Comparison of ENCODE assay signal across 24 cellular contexts in the genomic region with DNA sequence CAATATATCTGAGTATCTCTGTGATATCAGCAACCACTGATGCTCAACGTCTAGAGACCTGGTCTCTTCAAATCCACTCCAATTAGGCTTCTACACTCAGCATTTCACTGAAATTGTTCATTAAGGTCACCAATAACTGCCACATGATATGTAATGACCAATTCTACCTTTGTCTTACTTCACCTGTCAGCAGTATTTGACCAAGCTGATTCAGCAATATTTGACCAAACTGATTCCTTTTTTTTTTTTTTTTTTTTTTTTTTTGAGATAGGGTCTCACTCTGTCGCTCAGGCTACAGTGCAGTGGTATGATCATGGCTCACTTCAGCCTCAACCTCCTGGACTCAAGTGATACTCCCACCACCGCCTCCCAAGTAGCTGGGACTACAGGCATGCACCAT.
"Had no signal": no experiment of that assay in that cellular context is flagged by ENCODE, and none has a peak within 500 bp of the region (broad histone marks: within the 10 kb centered on the region; RNA-seq: fewer than 3 reads in every experiment).

No MANE protein-coding gene starts in this region.

- H3K36me3 ChIP-seq: neural progenitor cell, ovary, thyroid gland had no signal

- H3K4me2 ChIP-seq: neural progenitor cell had no signal

- H3K9me3 ChIP-seq: ovary, psoas muscle, stomach, thoracic aorta, thyroid gland, tibial nerve, upper lobe of left lung, vagina had no signal

- ATAC-seq: natural killer cell; psoas muscle; right cardiac atrium; sciatic nerve; stimulated activated effector memory CD8-positive, alpha-beta T cell treated with anti-CD3 and anti-CD28 coated beads, Interleukin-12 subunit alpha, Interleukin-12 subunit beta, amount 100 ng/mL, for 72 hours; stimulated activated naive B cell treated with anti-CD40 and anti-IgM and Interleukin-4, amounts not matched to agents 10 μg/mL and 1 μg/mL and 100 μg/mL, for 72 hours had no signal

- H3K4me3 ChIP-seq: neural progenitor cell, ovary, psoas muscle, skin epidermis, stomach, thoracic aorta, thyroid gland, tibial nerve, upper lobe of left lung, vagina had no signal

- H3K27me3 ChIP-seq: neural progenitor cell, ovary, stomach, thyroid gland, tibial nerve, upper lobe of left lung, vagina had no signal

- FAIRE-seq: urothelium cell line had no signal

- H2AFZ ChIP-seq: neural progenitor cell, parathyroid adenoma had no signal

- H3K4me1 ChIP-seq: neural progenitor cell, parathyroid adenoma, thyroid gland had no signal

- H3K9ac ChIP-seq: neural progenitor cell, parathyroid adenoma had no signal

- H3K27ac ChIP-seq: neural progenitor cell, ovary, parathyroid adenoma, psoas muscle, skin epidermis, stomach, thoracic aorta, thyroid gland, tibial nerve, upper lobe of left lung, vagina had no signal

- DNase-seq: natural killer cell; occipital lobe; ovary; posterior cingulate gyrus; psoas muscle; right cardiac atrium; stimulated activated CD4-positive, alpha-beta T cell treated with anti-CD3 and anti-CD28 coated beads, Interleukin-15, amount 100 ng/mL, for 24 hours; stimulated activated CD4-positive, alpha-beta T cell treated with anti-CD3 and anti-CD28 coated beads, Interleukin-2, amount 100 ng/mL, for 24 hours; stimulated activated CD4-positive, alpha-beta T cell treated with anti-CD3 and anti-CD28 coated beads, Interleukin-2, amount 100 ng/mL, for 48 hours; stimulated activated CD4-positive, alpha-beta T cell treated with anti-CD3 and anti-CD28 coated beads, Interleukin-4, amount 100 ng/mL, for 24 hours; stimulated activated naive B cell treated with anti-CD40 and anti-IgM and Interleukin-4, amounts not matched to agents 10 μg/mL and 1 μg/mL and 100 μg/mL, for 72 hours; stimulated activated naive CD4-positive, alpha-beta T cell treated with Interleukin-2 at 50 U/mL for 16 hours; stomach; thyroid gland; upper lobe of left lung had no signal
